Comparison of ENCODE assay signal across 8 cellular contexts in genomic region chr17:64975318-64976087, GRCh38. TPM values are rescaled to one million over a fixed set of nuclear protein-coding genes. Genes with fewer than 3 reads are reported as not detected.
DNase-seq lines count a peak whose midpoint lies in the region; ATAC-seq, FAIRE-seq and TF ChIP-seq lines count a peak whose summit lies in the region.

No MANE protein-coding gene starts in this region.

- H3K4me3 Mint-ChIP-seq in T-helper 17 cell = peak overlapping the region; percentile 92

- H3K27ac Mint-ChIP-seq in T-helper 17 cell = peak overlapping the region; percentile 98

- peak; percentile 93 for FAIRE-seq in GM18507 (lab: Jason Lieb, UNC)

- TF ChIP-seq POLR2A in uterus (IDR thresholded peaks at IDR 0.05) = peak; percentile 84 to 97

- H3K27ac ChIP-seq in angular gyrus (ENCODE audit: low read depth, low read length) (peak overlapping the region; percentile 95), right atrium auricular region (peak overlapping the region; percentile 98), uterus (peak overlapping the region; percentile 87 to 97)

- H3K27me3 Mint-ChIP-seq in T-helper 17 cell = no peaks in the 10 kb centered on the region

- intact Hi-C loops in uterus (cut with DNase I; ENCODE audit: low total_unique reads) = no loop called here

- H3K27me3 ChIP-seq in right atrium auricular region = no peaks in the 10 kb centered on the region
- no peaks in the 10 kb centered on the region for H3K27me3 ChIP-seq in uterus

- peaks cover 20% of the 10 kb centered on the region for H3K4me1 Mint-ChIP-seq in T-helper 17 cell

- TF ChIP-seq CTCF in right atrium auricular region (IDR thresholded peaks at IDR 0.05) = peak in 1 of 2 donors; percentile 8
- TF ChIP-seq CTCF in uterus (IDR thresholded peaks at IDR 0.05) = peak in 1 of 4 experiments; percentile 25

- H3K4me3 ChIP-seq in right atrium auricular region = peak overlapping the region; percentile 56 to 83
- peak overlapping the region; percentile 66 to 92 for H3K4me3 ChIP-seq in uterus

- H3K36me3 ChIP-seq in right atrium auricular region = peaks cover 12% of the 10 kb centered on the region
- no peaks in the 10 kb centered on the region for H3K36me3 ChIP-seq in uterus

- peak; percentile 84 for DNase-seq in GM18507 (ENCODE audit: extremely low spot score, insufficient read length, low read depth)
- DNase-seq in NCI-H187 (lab: John Stamatoyannopoulos, UW) = peak; percentile 92
- DNase-seq in T-helper 17 cell = peak; percentile 97 to 98 (median 97)
- peak; percentile 95 for DNase-seq in right atrium auricular region (ENCODE audit: low spot score)
- DNase-seq in putamen (ENCODE audit: low spot score) = peak; percentile 95
- DNase-seq in uterus = peak; percentile 92 to 97

- H3K9me3 ChIP-seq in T-helper 17 cell (ENCODE audit: control insufficient read depth, low read length, poor library complexity, severe bottlenecking) (no peaks in the 10 kb centered on the region), right atrium auricular region (no peaks in the 10 kb centered on the region), uterus (no peaks in the 10 kb centered on the region)

- H3K36me3 Mint-ChIP-seq in T-helper 17 cell (ENCODE audit: low read depth) = peaks cover 2% of the 10 kb centered on the region

- ATAC-seq in HG02970 (IDR thresholded peaks at IDR 0.05; ENCODE audit: low FRiP score, unreplicated experiment) = peak; percentile 86
- peak; percentile 80 for ATAC-seq in T-helper 17 cell

- H3K4me1 ChIP-seq in right atrium auricular region (peaks cover 0 to 18% of the 10 kb centered on the region in 2 donors), uterus (peaks cover 0 to 5% of the 10 kb centered on the region in 2 donors)

RNA-seq across cellular contexts. Expression of gene LRRC37A3, which starts 56.2 kb away (rescaled TPM):
- total RNA-seq in T-helper 17 cell = 10 to 100 TPM; 18.6 to 50.9 TPM
- total RNA-seq in right atrium auricular region = 1 to 10 TPM; 1.9 to 2.0 TPM
- total RNA-seq in uterus = 10 to 100 TPM in 2 of 4 donors, 1 to 10 TPM in 2; 2.1 to 47.9 (median 9.9) TPM

Comparison
In these comparisons a context has a peak if more than half of its experiments do, and no peak if none do; other contexts are left out.
1. Peak in every context shown above with its lines: DNase-seq, ATAC-seq, H3K4me3 ChIP-seq and H3K27ac ChIP-seq.